17 cellular contexts compared by ENCODE assay signal in the genomic region with DNA sequence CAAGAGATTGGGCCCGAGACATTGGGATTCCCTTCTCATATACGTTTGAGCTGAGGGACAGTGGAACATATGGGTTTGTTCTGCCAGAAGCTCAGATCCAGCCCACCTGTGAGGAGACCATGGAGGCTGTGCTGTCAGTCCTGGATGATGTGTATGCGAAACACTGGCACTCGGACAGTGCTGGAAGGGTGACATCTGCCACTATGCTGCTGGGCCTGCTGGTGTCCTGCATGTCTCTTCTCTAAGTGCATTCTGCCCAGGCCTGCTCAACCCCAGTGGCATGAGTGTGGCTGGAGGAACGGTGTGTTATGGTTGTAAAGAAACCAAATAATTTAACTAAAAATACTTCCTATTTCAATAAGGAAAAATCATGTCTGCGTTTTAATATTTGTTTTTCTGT. TPM values are rescaled to one million over a fixed set of nuclear protein-coding genes. Genes with fewer than 3 reads are reported as not detected.
DNase-seq lines count a peak whose midpoint lies in the region; ATAC-seq and TF ChIP-seq lines count a peak whose summit lies in the region.
"Had no signal": no experiment of that assay in that cellular context is flagged by ENCODE, and none has a peak within 500 bp of the region (broad histone marks: within the 10 kb centered on the region; RNA-seq: fewer than 3 reads in every experiment).

No MANE protein-coding gene starts in this region.

- H4K20me1 ChIP-seq in OCI-LY7 (ENCODE audit: insufficient read depth, low read length) = no peaks in the 10 kb centered on the region
- H4K20me1 ChIP-seq in osteoblast (ENCODE audit: insufficient read depth, low read length) = no peaks in the 10 kb centered on the region

- no TSS peak for BruUV-seq in OCI-LY7 (replicated peaks; lab: Mats Ljungman, UMichigan)

- no peak overlapping the region for H3K4me3 ChIP-seq in ascending aorta
- no peak overlapping the region for H3K4me3 ChIP-seq in thoracic aorta
- H3K4me3 ChIP-seq in OCI-LY7 (ENCODE audit: low read depth, low read length, poor library complexity, severe bottlenecking) = no peak overlapping the region
- no peak overlapping the region for H3K4me3 ChIP-seq in osteoblast (ENCODE audit: insufficient read depth, low read length)
- H3K4me3 ChIP-seq: GM23338, HAP-1 had no signal

- no peaks in the 10 kb centered on the region for H3K9me2 ChIP-seq in OCI-LY7 (ENCODE audit: insufficient read depth, low read length)

- intact Hi-C loops in ascending aorta (cut with DNase I) = loop anchor here (2.0 to 5.0 kb wide), 4 partner anchors 198 to 563 kb away; a partner anchor contains a TSS
- intact Hi-C loops in OCI-LY7 (cut with micrococcal nuclease; ENCODE audit: unreplicated experiment) = no loop called here

- H3K27me3 ChIP-seq in ascending aorta (no peaks in the 10 kb centered on the region), thoracic aorta (replicated peaks; ENCODE audit: insufficient read depth) (no peaks in the 10 kb centered on the region), osteoblast (ENCODE audit: insufficient read depth, low read length) (no peaks in the 10 kb centered on the region)

- H3K9me3 ChIP-seq in ascending aorta (no peaks in the 10 kb centered on the region), thoracic aorta (no peaks in the 10 kb centered on the region), OCI-LY7 (ENCODE audit: low read length) (no peaks in the 10 kb centered on the region), osteoblast (ENCODE audit: low read depth, low read length) (no peaks in the 10 kb centered on the region)
- H3K9me3 ChIP-seq: HAP-1 had no signal

- POLR2A ChIA-PET in OCI-LY7 (lab: Charles Lee) = interaction anchor here (0.6 to 1.1 kb wide), 2 partner anchors 9 to 662 kb away, joined by 3 to 5 read pairs; no protein-coding TSS in a partner anchor

- H2AFZ ChIP-seq in OCI-LY7 (ENCODE audit: low read length) (no peak overlapping the region), osteoblast (ENCODE audit: low read length) (no peak overlapping the region)
- H2AFZ ChIP-seq: GM23338 had no signal

- H3K36me3 ChIP-seq in ascending aorta (no peaks in the 10 kb centered on the region), thoracic aorta (no peaks in the 10 kb centered on the region), OCI-LY7 (ENCODE audit: insufficient read depth, low read length) (no peaks in the 10 kb centered on the region), osteoblast (ENCODE audit: insufficient read depth, low read length) (no peaks in the 10 kb centered on the region)
- H3K36me3 ChIP-seq: HAP-1 had no signal

- H3K27ac ChIP-seq in ascending aorta (peak overlapping the region; percentile 75 to 78), thoracic aorta (peak overlapping the region; percentile 57 to 81), OCI-LY7 (ENCODE audit: low read depth, low read length, poor library complexity, severe bottlenecking) (no peak overlapping the region), osteoblast (ENCODE audit: low read depth, low read length) (no peak overlapping the region)

- H3K4me2 ChIP-seq in OCI-LY7 (ENCODE audit: low read length) (no peak overlapping the region), osteoblast (ENCODE audit: insufficient read depth, low read length) (no peak overlapping the region)
- H3K4me2 ChIP-seq: GM23338 had no signal

- no peak for TF ChIP-seq CTCF in ascending aorta (IDR thresholded peaks at IDR 0.05)
- TF ChIP-seq CTCF in thoracic aorta (IDR thresholded peaks at IDR 0.05) = no peak
- TF ChIP-seq CTCF in OCI-LY7 (conservative IDR thresholded peaks at IDR 0.05; ENCODE audit: low read length) = no peak
- no peak for TF ChIP-seq CTCF in osteoblast (IDR thresholded peaks at IDR 0.05; ENCODE audit: extremely low read depth, low read depth, low read length)

- DNase-seq in ascending aorta (ENCODE audit: low spot score in 2 of 2) (no peak), cerebellum (ENCODE audit: low spot score) (peak; percentile 42), thoracic aorta (ENCODE audit: low spot score) (no peak), OCI-LY7 (ENCODE audit: low spot score) (no peak), osteoblast (ENCODE audit: insufficient read length, low spot score, missing footprints) (no peak)
- DNase-seq: Calu3; CD4-positive, alpha-beta memory T cell; COR-L47; DMS53; DMS79 treated with DMSO at 0.1 percent for 48 hours; HFFc6 had no signal

- ATAC-seq in thoracic aorta (ENCODE audit: insufficient number of reproducible peaks, low FRiP score, low read depth) (no peak), GM18502 (IDR thresholded peaks at IDR 0.05; ENCODE audit: poor library complexity, unreplicated experiment) (no peak)
- ATAC-seq: GM23338 had no signal

- H3K4me1 ChIP-seq in ascending aorta (peaks cover 4 to 21% of the 10 kb centered on the region in 2 donors), thoracic aorta (ENCODE audit: control insufficient read depth in 1 of 2, low read depth in 2 of 2) (peaks cover 13 to 57% of the 10 kb centered on the region in 2 donors), OCI-LY7 (ENCODE audit: insufficient read depth, low read length, poor library complexity, severe bottlenecking) (no peaks in the 10 kb centered on the region), osteoblast (ENCODE audit: insufficient read depth, low read length) (peaks cover 11% of the 10 kb centered on the region)
- H3K4me1 ChIP-seq: HAP-1 had no signal

- CTCF ChIA-PET in OCI-LY7 (lab: Charles Lee; ENCODE audit: unreplicated experiment) = no interaction called here

- H3K79me2 ChIP-seq in OCI-LY7 (ENCODE audit: insufficient read depth, low read depth, low read length) (no peaks in the 10 kb centered on the region), osteoblast (ENCODE audit: insufficient read depth, low read length) (no peaks in the 10 kb centered on the region)

RNA-seq across cellular contexts. Expression of a gene that starts 29.9 kb away (rescaled TPM):
- total RNA-seq in ascending aorta (not detected), cerebellum (not detected), thoracic aorta (1 to 10 TPM in 1 of 2 donors, not detected in 1; 3.0 TPM), OCI-LY7 (2022) (not detected in 2 replicates), osteoblast (not detected in 2 replicates)
- total RNA-seq in OCI-LY7 (2014; rRNA removed; shearing (Covaris generic)) = not detected in 2 replicates
- total RNA-seq: A172; A673; CD4-positive, alpha-beta memory T cell; Daoy; HFFc6 had no signal

Comparison
In these comparisons a context has a peak if more than half of its experiments do, and no peak if none do; other contexts are left out.
1. H3K27ac ChIP-seq: peak in ascending aorta (2 of 2) and thoracic aorta (2 of 2); none in OCI-LY7 (single experiment) and osteoblast (single experiment).